28 cellular contexts compared by ENCODE assay signal in genomic region chr17:55159251-55159650, GRCh38.
DNase-seq lines count a peak whose midpoint lies in the region; ATAC-seq and TF ChIP-seq lines count a peak whose summit lies in the region.
"Had no signal": no experiment of that assay in that cellular context is flagged by ENCODE, and none has a peak within 500 bp of the region (broad histone marks: within the 10 kb centered on the region; RNA-seq: fewer than 3 reads in every experiment).

No MANE protein-coding gene starts in this region.

- intact Hi-C loops in activated T-helper 1 cell treated with anti-CD3 and anti-CD28 coated beads, Interleukin-12 subunit alpha, Interleukin-12 subunit beta, Interleukin-2, Interleukin-4 antibody, amounts not matched to agents 30 ng/mL and 10 ng/mL and 1 ng/mL, durations not matched to agents 14 hours and 24 hours and 36 hours (cut with micrococcal nuclease) = no loop called here

- TF ChIP-seq CTCF in epithelial cell of proximal tubule (conservative IDR thresholded peaks at IDR 0.05; ENCODE audit: low read depth, low read length) = no peak

- DNase-seq in EL = peak; percentile 6
- DNase-seq in epithelial cell of proximal tubule (ENCODE audit: low read depth) = peak; percentile 13
- peak; percentile 15 for DNase-seq in medulla oblongata (ENCODE audit: extremely low spot score)
- no peak for DNase-seq in NCI-H2196 treated with DMSO at 0.1 percent for 48 hours (lab: John Stamatoyannopoulos, UW; ENCODE audit: unreplicated experiment)
- no peak for DNase-seq in activated T-helper 1 cell treated with anti-CD3 and anti-CD28 coated beads, Interleukin-12 subunit alpha, Interleukin-12 subunit beta, Interleukin-2, Interleukin-4 antibody, amounts not matched to agents 30 ng/mL and 10 ng/mL and 1 ng/mL, durations not matched to agents 14 hours and 24 hours and 36 hours (ENCODE audit: low spot score)
- no peak for DNase-seq in HPDE6-E6E7 (ENCODE audit: extremely low spot score)
- DNase-seq: activated B cell treated with CpG ODN at 0.5 μM for 24 hours; activated CD4-positive, alpha-beta T cell treated with anti-CD3 and anti-CD28 coated beads, Interleukin-2, amount 50 U/mL, for 1 hour; activated gamma-delta T cell treated with Interleukin-2 at 50 U/mL for 16 hours; activated T-cell treated with anti-CD3 and anti-CD28 coated beads, Interleukin-2, amount 50 U/mL, for 4 hours; CD4-positive, alpha-beta memory T cell; glutamatergic neuron; islet precursor cell; NCI-H1436; NCI-H446; NCI-H748 treated with DMSO at 0.1 percent for 48 hours; posterior cingulate gyrus; right cardiac atrium; spleen; stimulated activated CD4-positive, alpha-beta T cell treated with anti-CD3 and anti-CD28 coated beads, Interleukin-2, amount 100 ng/mL, for 24 hours; stimulated activated naive CD8-positive, alpha-beta T cell treated with anti-CD3 and anti-CD28 coated beads, Interleukin-15, Interleukin-2, amounts not matched to agents 100 U/mL and 50 U/mL, for 24 hours; T-helper 1 cell; testis had no signal

- H3K4me1 Mint-ChIP-seq in activated T-helper 1 cell treated with anti-CD3 and anti-CD28 coated beads, Interleukin-12 subunit alpha, Interleukin-12 subunit beta, Interleukin-2, Interleukin-4 antibody, amounts not matched to agents 30 ng/mL and 10 ng/mL and 1 ng/mL, durations not matched to agents 14 hours and 24 hours and 36 hours (ENCODE audit: low read depth) = peaks cover 5% of the 10 kb centered on the region

- no peak overlapping the region for H3K27ac Mint-ChIP-seq in activated T-helper 1 cell treated with anti-CD3 and anti-CD28 coated beads, Interleukin-12 subunit alpha, Interleukin-12 subunit beta, Interleukin-2, Interleukin-4 antibody, amounts not matched to agents 30 ng/mL and 10 ng/mL and 1 ng/mL, durations not matched to agents 14 hours and 24 hours and 36 hours
- H3K27ac Mint-ChIP-seq: activated B cell treated with CpG ODN at 0.5 μM for 24 hours; B cell; brain; CD4-positive, alpha-beta memory T cell; mesothelial cell of epicardium had no signal

- no peaks in the 10 kb centered on the region for H3K36me3 Mint-ChIP-seq in activated T-helper 1 cell treated with anti-CD3 and anti-CD28 coated beads, Interleukin-12 subunit alpha, Interleukin-12 subunit beta, Interleukin-2, Interleukin-4 antibody, amounts not matched to agents 30 ng/mL and 10 ng/mL and 1 ng/mL, durations not matched to agents 14 hours and 24 hours and 36 hours (ENCODE audit: low read depth)

- no peak overlapping the region for H3K4me3 ChIP-seq in epithelial cell of proximal tubule (ENCODE audit: low read depth, low read length)
- H3K4me3 ChIP-seq: spleen, testis had no signal

- peaks cover 3% of the 10 kb centered on the region for H3K27me3 Mint-ChIP-seq in activated T-helper 1 cell treated with anti-CD3 and anti-CD28 coated beads, Interleukin-12 subunit alpha, Interleukin-12 subunit beta, Interleukin-2, Interleukin-4 antibody, amounts not matched to agents 30 ng/mL and 10 ng/mL and 1 ng/mL, durations not matched to agents 14 hours and 24 hours and 36 hours (ENCODE audit: insufficient read depth)
- H3K27me3 Mint-ChIP-seq: activated B cell treated with CpG ODN at 0.5 μM for 24 hours; B cell; brain; CD4-positive, alpha-beta memory T cell had no signal

- H3K4me3 Mint-ChIP-seq in activated T-helper 1 cell treated with anti-CD3 and anti-CD28 coated beads, Interleukin-12 subunit alpha, Interleukin-12 subunit beta, Interleukin-2, Interleukin-4 antibody, amounts not matched to agents 30 ng/mL and 10 ng/mL and 1 ng/mL, durations not matched to agents 14 hours and 24 hours and 36 hours = no peak overlapping the region
- H3K4me3 Mint-ChIP-seq: activated B cell treated with CpG ODN at 0.5 μM for 24 hours; activated T-cell treated with anti-CD3 and anti-CD28 coated beads, Interleukin-2, amount 50 U/mL, for 4 hours; B cell; brain; CD4-positive, alpha-beta memory T cell; mesothelial cell of epicardium had no signal

- ATAC-seq in SK-N-SH treated with all-trans-retinoic acid at 6 μM for 48 hours (peak; percentile 24; the same call in 2 of the 3 replicates), GM18870 (IDR thresholded peaks at IDR 0.05; ENCODE audit: unreplicated experiment) (no peak)
- ATAC-seq: activated T-cell treated with anti-CD3 and anti-CD28 coated beads, Interleukin-2, amount 50 U/mL, for 4 hours; right cardiac atrium; stimulated activated naive CD8-positive, alpha-beta T cell treated with anti-CD3 and anti-CD28 coated beads, Interleukin-15, Interleukin-2, amounts not matched to agents 100 U/mL and 50 U/mL, for 24 hours had no signal

- H3K9me3 Mint-ChIP-seq in activated T-helper 1 cell treated with anti-CD3 and anti-CD28 coated beads, Interleukin-12 subunit alpha, Interleukin-12 subunit beta, Interleukin-2, Interleukin-4 antibody, amounts not matched to agents 30 ng/mL and 10 ng/mL and 1 ng/mL, durations not matched to agents 14 hours and 24 hours and 36 hours = no peaks in the 10 kb centered on the region
- H3K9me3 Mint-ChIP-seq: activated B cell treated with CpG ODN at 0.5 μM for 24 hours; activated T-cell treated with anti-CD3 and anti-CD28 coated beads, Interleukin-2, amount 50 U/mL, for 4 hours; CD4-positive, alpha-beta memory T cell; mesothelial cell of epicardium had no signal

TF ChIP-seq in SK-N-SH treated with all-trans-retinoic acid at 6 μM for 48 hours, 23 proteins besides CTCF, POLR2A, EP300 and RAD21:
- no peak for TF ChIP-seq ZFP3 (CRISPR knock-in tag; IDR thresholded peaks at IDR 0.05)
- TF ChIP-seq SNAI2 (CRISPR knock-in tag; IDR thresholded peaks at IDR 0.05) = no peak
TF ChIP-seq in SK-N-SH treated with all-trans-retinoic acid at 6 μM for 48 hours: peak in this region for 0.

Comparison
In these comparisons a context has a peak if more than half of its experiments do, and no peak if none do; other contexts are left out.
1. DNase-seq: peak in EL (single experiment), epithelial cell of proximal tubule (single experiment) and medulla oblongata (single experiment); none in NCI-H2196 treated with DMSO at 0.1 percent for 48 hours (single experiment), activated T-helper 1 cell treated with anti-CD3 and anti-CD28 coated beads, Interleukin-12 subunit alpha, Interleukin-12 subunit beta, Interleukin-2, Interleukin-4 antibody, amounts not matched to agents 30 ng/mL and 10 ng/mL and 1 ng/mL, durations not matched to agents 14 hours and 24 hours and 36 hours (single experiment) and HPDE6-E6E7 (single experiment).